ENCODE assay signal across 9 cellular contexts in genomic region chr6:20708367-20709124, GRCh38.
DNase-seq lines count a peak whose midpoint lies in the region; ATAC-seq and TF ChIP-seq lines count a peak whose summit lies in the region.
"Had no signal": no experiment of that assay in that cellular context is flagged by ENCODE, and none has a peak within 500 bp of the region (broad histone marks: within the 10 kb centered on the region; RNA-seq: fewer than 3 reads in every experiment).

No MANE protein-coding gene starts in this region.

- peak; percentile 43 for ATAC-seq in activated CD4-positive, alpha-beta T cell treated with anti-CD3 and anti-CD28 coated beads for 36 hours
- peak; percentile 76 for ATAC-seq in HG02588 (IDR thresholded peaks at IDR 0.05; ENCODE audit: unreplicated experiment)
- ATAC-seq in foreskin keratinocyte = no peak
- ATAC-seq in aorta (ENCODE audit: low FRiP score) = no peak

- peaks cover 14% of the 10 kb centered on the region for H3K4me1 ChIP-seq in foreskin keratinocyte
- no peaks in the 10 kb centered on the region for H3K4me1 ChIP-seq in aorta (ENCODE audit: control insufficient read depth in 1 of 2, insufficient read depth in 2 of 2, low read length in 2 of 2)

- H3K9me3 ChIP-seq in aorta (ENCODE audit: control insufficient read depth, low read length) = no peaks in the 10 kb centered on the region

- H3K36me3 Mint-ChIP-seq in activated CD4-positive, alpha-beta T cell treated with anti-CD3 and anti-CD28 coated beads for 36 hours (ENCODE audit: low read depth) = peaks cover 5% of the 10 kb centered on the region

- CTCF ChIA-PET in activated CD4-positive, alpha-beta T cell treated with anti-CD3 and anti-CD28 coated beads for 36 hours (lab: Charles Lee) = interaction anchor here (0.5 to 1.1 kb wide), 3 partner anchors 144 to 830 kb away, joined by 3 to 5 read pairs (median 3); no protein-coding TSS in a partner anchor

- POLR2A ChIA-PET in activated CD4-positive, alpha-beta T cell treated with anti-CD3 and anti-CD28 coated beads for 36 hours (lab: Charles Lee) = no interaction called here

- H3K4me3 ChIP-seq in aorta (ENCODE audit: low read length in 2 of 2) = no peak overlapping the region

- H3K27me3 ChIP-seq in foreskin keratinocyte (no peaks in the 10 kb centered on the region), aorta (ENCODE audit: control insufficient read depth in 1 of 2, insufficient read depth in 2 of 2, low read length in 1 of 2) (no peaks in the 10 kb centered on the region)

- H3K4me3 Mint-ChIP-seq in activated CD4-positive, alpha-beta T cell treated with anti-CD3 and anti-CD28 coated beads for 36 hours = no peak overlapping the region

- H3K27ac ChIP-seq in foreskin keratinocyte (no peak overlapping the region), aorta (ENCODE audit: low read depth in 1 of 2, low read length in 2 of 2) (no peak overlapping the region)

- intact Hi-C loops in activated CD4-positive, alpha-beta T cell treated with anti-CD3 and anti-CD28 coated beads for 36 hours (cut with DNase I, micrococcal nuclease) = loop anchor here (1.0 to 5.0 kb wide), 6 partner anchors 125 to 729 kb away; partner anchors contain the start of gene E2F3 (in 1 of the 2)
- intact Hi-C loops in aorta (cut with DNase I) = no loop called here

- WGBS in aorta, 2 donors = 90% methylated on average over 3 of the region's 3 CpGs

- peaks cover 55% of the 10 kb centered on the region for H3K4me1 Mint-ChIP-seq in activated CD4-positive, alpha-beta T cell treated with anti-CD3 and anti-CD28 coated beads for 36 hours

- H3K27me3 Mint-ChIP-seq in activated CD4-positive, alpha-beta T cell treated with anti-CD3 and anti-CD28 coated beads for 36 hours = no peaks in the 10 kb centered on the region

- peak; percentile 49 for DNase-seq in activated CD4-positive, alpha-beta T cell treated with anti-CD3 and anti-CD28 coated beads for 36 hours
- no peak for DNase-seq in activated CD4-positive, alpha-beta T cell treated with anti-CD3 and anti-CD28 coated beads, Interleukin-2, amount 50 U/mL, for 1 hour
- DNase-seq in NCI-H82 (lab: John Stamatoyannopoulos, UW) (peak; percentile 94), renal cortical epithelial cell (ENCODE audit: low read depth) (peak; percentile 77), foreskin keratinocyte (no peak), hepatic stellate cell (ENCODE audit: low spot score) (no peak), aorta (no peak)
- DNase-seq: NCI-H1092 had no signal

- TF ChIP-seq CTCF in foreskin keratinocyte (conservative IDR thresholded peaks at IDR 0.05) = no peak

- H3K27ac Mint-ChIP-seq in activated CD4-positive, alpha-beta T cell treated with anti-CD3 and anti-CD28 coated beads for 36 hours = peak overlapping the region; percentile 23

- H3K9me3 Mint-ChIP-seq in activated CD4-positive, alpha-beta T cell treated with anti-CD3 and anti-CD28 coated beads for 36 hours (ENCODE audit: low read depth) = no peaks in the 10 kb centered on the region

- no peaks in the 10 kb centered on the region for H3K36me3 ChIP-seq in aorta (ENCODE audit: control insufficient read depth in 1 of 2, insufficient read depth in 2 of 2, low read length in 1 of 2)

Comparison
In these comparisons a context has a peak if more than half of its experiments do, and no peak if none do; other contexts are left out.
1. DNase-seq: peak in activated CD4-positive, alpha-beta T cell treated with anti-CD3 and anti-CD28 coated beads for 36 hours (single experiment), NCI-H82 (single experiment) and renal cortical epithelial cell (single experiment); none in activated CD4-positive, alpha-beta T cell treated with anti-CD3 and anti-CD28 coated beads, Interleukin-2, amount 50 U/mL, for 1 hour (single experiment), foreskin keratinocyte (0 of 2), hepatic stellate cell (single experiment) and aorta (0 of 2).
2. ATAC-seq: peak in activated CD4-positive, alpha-beta T cell treated with anti-CD3 and anti-CD28 coated beads for 36 hours (single experiment) and HG02588 (single experiment); none in foreskin keratinocyte (single experiment) and aorta (single experiment).
3. intact Hi-C loops: an anchor here in activated CD4-positive, alpha-beta T cell treated with anti-CD3 and anti-CD28 coated beads for 36 hours (1.0 to 5.0 kb wide); none called in aorta.